Comparison of ENCODE assay signal across 8 cellular contexts in genomic region chr12:96193725-96194571, GRCh38. TPM values are rescaled to one million over a fixed set of nuclear protein-coding genes. Genes with fewer than 3 reads are reported as not detected.
DNase-seq lines count a peak whose midpoint lies in the region; ATAC-seq and TF ChIP-seq lines count a peak whose summit lies in the region.

Gene ELK3, plus strand, starts transcription at chr12:96194375.

- peak within 1 kb of the TSS; percentile 94 for H3K27ac ChIP-seq in KMS-11
- H3K27ac ChIP-seq in SU-DHL-6 (ENCODE audit: low read depth, low read length) = no peak within 1 kb of the TSS
- H3K27ac ChIP-seq in adrenal gland = peak within 1 kb of the TSS in 3 of 5 donors; percentile 70 to 87 (median 75)

- H3K9ac ChIP-seq in KMS-11 = peak within 1 kb of the TSS; percentile 89
- H3K9ac ChIP-seq in SU-DHL-6 (ENCODE audit: low read length) = peak within 1 kb of the TSS; percentile 34; the same call in 1 of the 2 replicates

- H2AFZ ChIP-seq in KMS-11 (ENCODE audit: low read depth) (peak within 1 kb of the TSS; percentile 91), SU-DHL-6 (ENCODE audit: low read depth, low read length, severe bottlenecking) (no peak within 1 kb of the TSS)

- H3K4me3 ChIP-seq in KMS-11 (IDR thresholded peaks at IDR 0.05; ENCODE audit: insufficient read depth, low read depth, low read length) = no peak within 1 kb of the TSS
- H3K4me3 ChIP-seq in SU-DHL-6 (ENCODE audit: insufficient read depth, low read length, poor library complexity, severe bottlenecking) = peak within 1 kb of the TSS; percentile 65
- peak within 1 kb of the TSS; percentile 64 to 90 (median 66) for H3K4me3 ChIP-seq in adrenal gland

- no peaks in the 10 kb centered on the region for H3K9me2 ChIP-seq in SU-DHL-6 (replicated peaks; ENCODE audit: insufficient read depth, low read length)

- 0 out of 2 replicates have a peak, but pooled peaks cover 6% of the 10 kb centered on the region for H3F3A ChIP-seq in SU-DHL-6 (ENCODE audit: insufficient read depth)

- no peaks in the 10 kb centered on the region for H3K36me3 ChIP-seq in KMS-11 (ENCODE audit: insufficient read depth)
- H3K36me3 ChIP-seq in SU-DHL-6 (ENCODE audit: low read length) = no peaks in the 10 kb centered on the region
- H3K36me3 ChIP-seq in adrenal gland (replicated peaks in 1 of 2) = no peaks in the 10 kb centered on the region

- peaks cover 30% of the 10 kb centered on the region for H3K4me1 ChIP-seq in KMS-11 (ENCODE audit: low read depth, poor library complexity, severe bottlenecking)
- H3K4me1 ChIP-seq in adrenal gland (replicated peaks in 1 of 2) = peaks cover 21 to 31% of the 10 kb centered on the region in 2 donors

- peak; percentile 14 to 63 for TF ChIP-seq POLR2A in adrenal gland (IDR thresholded peaks at IDR 0.05)

- 1 to 4% (median 2%) methylated on average over 15 to 75 of the region's 75 CpGs for WGBS in adrenal gland, 4 donors

- TF ChIP-seq CTCF in KMS-11 (conservative IDR thresholded peaks at IDR 0.05; ENCODE audit: low read depth, low read length) (no peak), SU-DHL-6 (IDR thresholded peaks at IDR 0.05; ENCODE audit: insufficient read depth, low read length, poor library complexity, severe bottlenecking) (no peak), adrenal gland (IDR thresholded peaks at IDR 0.05) (no peak)

- H3K9me3 ChIP-seq in SU-DHL-6 (ENCODE audit: insufficient read depth, low read length) (no peaks in the 10 kb centered on the region), adrenal gland (replicated peaks in 1 of 3) (no peaks in the 10 kb centered on the region)

- intact Hi-C loops in adrenal gland (cut with DNase I) (no loop called here), cardiac septum (cut with DNase I) (no loop called here), posterior vena cava (cut with DNase I) (no loop called here)

- peak; percentile 44 for ATAC-seq in GM21528 (IDR thresholded peaks at IDR 0.05; ENCODE audit: low FRiP score, unreplicated experiment)

- H3K4me2 ChIP-seq in KMS-11 (peak within 1 kb of the TSS; percentile 86), SU-DHL-6 (ENCODE audit: low read depth, low read length, poor library complexity, severe bottlenecking) (peak within 1 kb of the TSS; percentile 96)

- H4K20me1 ChIP-seq in KMS-11 (ENCODE audit: insufficient read depth) (no peaks in the 10 kb centered on the region), SU-DHL-6 (ENCODE audit: low read depth, low read length) (no peaks in the 10 kb centered on the region)

- H3K79me2 ChIP-seq in KMS-11 (ENCODE audit: insufficient read depth, low read depth) (peaks cover 31% of the 10 kb centered on the region), SU-DHL-6 (ENCODE audit: insufficient read depth, low read length) (no peaks in the 10 kb centered on the region)

- DNase-seq in DMS153 (lab: John Stamatoyannopoulos, UW) (peak; percentile 39), adrenal gland (peak; percentile 53 to 78 (median 58)), cardiac septum (ENCODE audit: low spot score) (peak; percentile 89), posterior vena cava (ENCODE audit: low spot score) (peak; percentile 91), cortex of kidney (lab: John Stamatoyannopoulos, UW) (no peak)

- H3K27me3 ChIP-seq in KMS-11 (ENCODE audit: insufficient read depth, low read depth) = no peaks in the 10 kb centered on the region
- no peaks in the 10 kb centered on the region; the same call in 1 of the 2 replicates for H3K27me3 ChIP-seq in SU-DHL-6 (ENCODE audit: low read length)
- no peaks in the 10 kb centered on the region for H3K27me3 ChIP-seq in adrenal gland

RNA-seq across cellular contexts. Expression of gene ELK3, which starts in this region (rescaled TPM):
- total RNA-seq in adrenal gland = 10 to 100 TPM; 10.8 to 33.6 (median 24.3) TPM
- 10 to 100 TPM in 1 of 3 donors, 1 to 10 TPM in 2; 6.6 to 16.0 (median 8.6) TPM for polyA plus RNA-seq in adrenal gland
- 18.6 TPM for total RNA-seq in cardiac septum
- total RNA-seq in posterior vena cava = 10 to 100 TPM; 60.6 to 77.3 TPM
